In the genomic region with DNA sequence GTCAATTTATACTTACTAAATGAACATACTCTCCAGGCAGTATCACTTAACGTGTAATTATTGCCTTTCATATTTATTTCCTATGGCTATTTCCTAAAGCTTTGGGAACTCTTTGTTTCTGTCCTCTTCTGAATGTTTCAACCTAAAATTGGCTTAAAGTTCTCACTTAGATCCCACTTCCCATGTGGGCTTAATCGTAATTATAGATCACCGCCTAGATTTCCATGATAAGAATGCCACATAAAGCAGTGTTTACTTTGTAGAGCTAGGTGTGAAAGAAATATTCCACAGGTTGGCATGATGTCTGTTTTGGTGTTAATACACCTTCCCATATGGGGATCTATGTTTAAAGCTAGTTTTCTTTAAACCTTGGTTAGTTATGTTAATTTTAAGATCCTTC, we compare ENCODE assay signal across 1 cellular context.
TF ChIP-seq lines count a peak whose summit lies in the region.

No MANE protein-coding gene starts in this region.

TF ChIP-seq in neural cell, 6 proteins besides CTCF, POLR2A, EP300 and RAD21 (continued from another document):
- no peak for TF ChIP-seq EZH2 (IDR thresholded peaks at IDR 0.05; ENCODE audit: borderline replicate concordance, insufficient read depth, low read length, poor library complexity, severe bottlenecking)
